ENCODE assay signal across 8 cellular contexts in the genomic region with DNA sequence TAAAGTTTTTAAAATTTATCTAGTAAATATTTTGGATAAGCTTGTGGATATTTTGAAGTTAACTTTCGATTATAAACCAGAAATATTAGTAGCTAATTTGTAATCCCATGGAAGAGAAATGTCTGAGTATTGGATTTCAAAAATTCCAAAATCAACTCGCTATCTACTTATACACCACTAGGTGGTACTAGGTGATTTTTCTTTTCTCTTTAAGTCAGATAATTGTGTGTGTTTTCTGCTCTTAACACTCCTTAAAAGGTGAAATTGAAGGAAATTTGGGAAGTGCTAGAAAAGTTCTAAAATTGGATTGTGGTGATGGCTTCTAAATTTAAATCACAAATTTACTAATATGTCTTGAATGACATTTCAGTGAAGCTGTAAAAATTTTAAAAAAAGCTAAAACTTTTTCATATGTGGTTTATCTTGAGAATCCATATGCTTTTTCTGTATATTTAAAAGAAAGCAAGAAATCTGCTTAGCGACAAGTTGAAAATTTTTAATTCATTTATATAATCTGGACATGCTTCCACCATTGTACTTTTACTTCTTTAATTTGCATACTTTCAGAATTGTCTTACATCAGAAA.
DNase-seq lines count a peak whose midpoint lies in the region; ATAC-seq, FAIRE-seq and TF ChIP-seq lines count a peak whose summit lies in the region.

No MANE protein-coding gene starts in this region.

- CTCF ChIA-PET in T-cell (lab: Charles Lee): interaction anchor here (0.7 to 6.8 kb wide), 10 partner anchors 21 to 208 kb away, joined by 3 to 85 read pairs (median 4); partner anchors contain the start of gene CISD1 (in 1 of the 2)

- intact Hi-C loops in head of caudate nucleus (cut with DNase I): loop anchor here (5.0 kb wide), 1 partner anchor 115 kb away; no protein-coding TSS in a partner anchor

- POLR2A ChIA-PET in T-cell (lab: Charles Lee): interaction anchor here in 1 of 2 donors (0.6 kb wide), 1 partner anchor 154 kb away, joined by 3 read pairs; no protein-coding TSS in a partner anchor

- H3K27ac Mint-ChIP-seq in osteocyte (ENCODE audit: unreplicated experiment) (no peak overlapping the region), T-cell (no peak overlapping the region)

- H3K27me3 Mint-ChIP-seq in osteocyte (ENCODE audit: unreplicated experiment) (peaks cover 26% of the 10 kb centered on the region), T-cell (no peaks in the 10 kb centered on the region)

- H3K4me1 Mint-ChIP-seq in osteocyte (ENCODE audit: unreplicated experiment): no peaks in the 10 kb centered on the region
- no peaks in the 10 kb centered on the region for H3K4me1 Mint-ChIP-seq in T-cell

- H3K9me3 Mint-ChIP-seq in osteocyte (ENCODE audit: unreplicated experiment) (no peaks in the 10 kb centered on the region), T-cell (no peaks in the 10 kb centered on the region)

- ATAC-seq in T-cell (replicated peaks in 1 of 4) (no peak), GM19467 (IDR thresholded peaks at IDR 0.05; ENCODE audit: unreplicated experiment) (no peak)

- H3K4me3 Mint-ChIP-seq in osteocyte (ENCODE audit: unreplicated experiment) (no peak overlapping the region), T-cell (no peak overlapping the region)

- no peaks in the 10 kb centered on the region for H3K36me3 Mint-ChIP-seq in osteocyte (ENCODE audit: unreplicated experiment)
- no peaks in the 10 kb centered on the region for H3K36me3 Mint-ChIP-seq in T-cell

- peak; percentile 73 for TF ChIP-seq CTCF in osteocyte (IDR thresholded peaks at IDR 0.05)

- peak; percentile 68 for FAIRE-seq in GM19239 (lab: Jason Lieb, UNC)

- DNase-seq in Ammon's horn (ENCODE audit: low spot score) (peak; percentile 20), GM19239 (ENCODE audit: insufficient read length, low spot score) (peak; percentile 2), NCI-H748 (lab: John Stamatoyannopoulos, UW; ENCODE audit: unreplicated experiment) (peak; percentile 38), dermis microvascular lymphatic vessel endothelial cell (ENCODE audit: low read depth in 2 of 2) (peak; percentile 30 to 50), osteocyte (ENCODE audit: extremely low spot score, unreplicated experiment) (no peak), T-cell (no peak), head of caudate nucleus (no peak)

Comparison
In these comparisons a context has a peak if more than half of its experiments do, and no peak if none do; other contexts are left out.
1. DNase-seq: peak in Ammon's horn (single experiment), GM19239 (single experiment), NCI-H748 (single experiment) and dermis microvascular lymphatic vessel endothelial cell (2 of 2); none in osteocyte (single experiment), T-cell (0 of 34) and head of caudate nucleus (0 of 42).